In the genomic region with DNA sequence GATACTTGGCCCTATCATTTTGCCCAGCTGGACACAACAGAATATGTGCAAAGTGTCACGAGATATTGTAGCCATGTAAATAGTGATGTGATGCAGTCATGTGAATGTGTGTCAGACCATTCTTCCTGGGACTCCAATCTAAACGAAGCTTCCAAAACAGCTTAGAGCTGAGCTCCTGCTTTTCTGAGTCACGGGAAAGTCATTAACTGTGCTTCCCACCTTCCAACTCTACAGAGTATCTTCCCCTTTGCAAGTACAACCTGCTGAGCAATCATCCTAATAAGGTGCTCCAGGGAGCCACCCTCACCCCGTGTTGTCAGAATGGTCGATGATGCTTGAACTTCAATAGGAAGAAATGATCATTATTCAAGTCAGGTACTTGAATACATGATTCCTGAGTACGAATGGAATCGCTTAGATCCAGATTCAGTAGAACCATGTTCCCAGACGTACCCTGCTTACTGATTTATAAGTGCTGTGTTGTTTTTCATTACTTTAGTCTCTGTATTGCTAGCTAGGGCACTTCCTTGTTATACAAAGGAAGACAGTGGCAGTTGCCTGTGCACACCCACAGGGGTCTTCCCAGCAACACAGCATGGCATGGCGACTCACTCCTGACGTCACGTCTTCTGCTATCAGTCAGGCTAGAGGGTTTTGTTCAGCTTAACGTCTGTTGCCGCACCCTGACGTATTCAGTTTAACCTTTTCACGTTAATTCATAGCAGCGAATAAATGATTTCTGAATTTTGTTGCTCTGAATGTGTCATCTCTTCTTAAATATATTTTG, we compare ENCODE assay signal across 1 cellular context.
TF ChIP-seq lines count a peak whose summit lies in the region.

No MANE protein-coding gene starts in this region.

TF ChIP-seq in SK-N-SH, 30 proteins besides CTCF, POLR2A, EP300 and RAD21:
- TF ChIP-seq SIN3A (IDR thresholded peaks at IDR 0.05; ENCODE audit: borderline replicate concordance, low read depth, low read length) (no peak), FOXM1 (IDR thresholded peaks at IDR 0.05; ENCODE audit: low read depth) (no peak), GABPA (IDR thresholded peaks at IDR 0.05; ENCODE audit: low read depth) (no peak), TCF12 (IDR thresholded peaks at IDR 0.05) (no peak), MEF2A (IDR thresholded peaks at IDR 0.05; ENCODE audit: borderline replicate concordance, low read depth) (no peak), TAF1 (IDR thresholded peaks at IDR 0.05; ENCODE audit: borderline replicate concordance, low read depth, low read length) (no peak), MXI1 (IDR thresholded peaks at IDR 0.05; ENCODE audit: low read depth, low read length) (no peak), RCOR1 (IDR thresholded peaks at IDR 0.05; ENCODE audit: low read length) (no peak), CHD2 (IDR thresholded peaks at IDR 0.05; ENCODE audit: low read length, partially characterized antibody) (no peak), TEAD4 (IDR thresholded peaks at IDR 0.05; ENCODE audit: borderline replicate concordance, insufficient read depth) (no peak), SMC3 (IDR thresholded peaks at IDR 0.05; ENCODE audit: low read depth, low read length) (no peak), RFX5 (IDR thresholded peaks at IDR 0.05; ENCODE audit: low read length) (no peak), GATA2 (CRISPR knock-in tag; IDR thresholded peaks at IDR 0.05) (no peak), POLR2AphosphoS5 (IDR thresholded peaks at IDR 0.05; ENCODE audit: low read depth, low read length) (no peak), YY1 (IDR thresholded peaks at IDR 0.05; ENCODE audit: low read depth) (no peak)
- TF ChIP-seq, protein P1, sequence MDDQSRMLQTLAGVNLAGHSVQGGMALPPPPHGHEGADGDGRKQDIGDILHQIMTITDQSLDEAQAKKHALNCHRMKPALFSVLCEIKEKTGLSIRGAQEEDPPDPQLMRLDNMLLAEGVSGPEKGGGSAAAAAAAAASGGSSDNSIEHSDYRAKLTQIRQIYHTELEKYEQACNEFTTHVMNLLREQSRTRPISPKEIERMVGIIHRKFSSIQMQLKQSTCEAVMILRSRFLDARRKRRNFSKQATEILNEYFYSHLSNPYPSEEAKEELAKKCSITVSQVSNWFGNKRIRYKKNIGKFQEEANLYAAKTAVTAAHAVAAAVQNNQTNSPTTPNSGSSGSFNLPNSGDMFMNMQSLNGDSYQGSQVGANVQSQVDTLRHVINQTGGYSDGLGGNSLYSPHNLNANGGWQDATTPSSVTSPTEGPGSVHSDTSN (IDR thresholded peaks at IDR 0.05) = no peak
- TF ChIP-seq, protein P2, sequence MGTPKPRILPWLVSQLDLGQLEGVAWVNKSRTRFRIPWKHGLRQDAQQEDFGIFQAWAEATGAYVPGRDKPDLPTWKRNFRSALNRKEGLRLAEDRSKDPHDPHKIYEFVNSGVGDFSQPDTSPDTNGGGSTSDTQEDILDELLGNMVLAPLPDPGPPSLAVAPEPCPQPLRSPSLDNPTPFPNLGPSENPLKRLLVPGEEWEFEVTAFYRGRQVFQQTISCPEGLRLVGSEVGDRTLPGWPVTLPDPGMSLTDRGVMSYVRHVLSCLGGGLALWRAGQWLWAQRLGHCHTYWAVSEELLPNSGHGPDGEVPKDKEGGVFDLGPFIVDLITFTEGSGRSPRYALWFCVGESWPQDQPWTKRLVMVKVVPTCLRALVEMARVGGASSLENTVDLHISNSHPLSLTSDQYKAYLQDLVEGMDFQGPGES (IDR thresholded peaks at IDR 0.05; ENCODE audit: low read depth, low read length) = no peak
- TF ChIP-seq, protein P3, sequence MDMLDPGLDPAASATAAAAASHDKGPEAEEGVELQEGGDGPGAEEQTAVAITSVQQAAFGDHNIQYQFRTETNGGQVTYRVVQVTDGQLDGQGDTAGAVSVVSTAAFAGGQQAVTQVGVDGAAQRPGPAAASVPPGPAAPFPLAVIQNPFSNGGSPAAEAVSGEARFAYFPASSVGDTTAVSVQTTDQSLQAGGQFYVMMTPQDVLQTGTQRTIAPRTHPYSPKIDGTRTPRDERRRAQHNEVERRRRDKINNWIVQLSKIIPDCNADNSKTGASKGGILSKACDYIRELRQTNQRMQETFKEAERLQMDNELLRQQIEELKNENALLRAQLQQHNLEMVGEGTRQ (IDR thresholded peaks at IDR 0.05; ENCODE audit: borderline replicate concordance, low read depth, low read length) = no peak
